In genomic region chr1:38833146-38833545, GRCh38 we compare ENCODE assay signal across 13 cellular contexts. TPM values are rescaled to one million over a fixed set of nuclear protein-coding genes. Genes with fewer than 3 reads are reported as not detected.
"Had no signal": no experiment of that assay in that cellular context is flagged by ENCODE, and none has a peak within 500 bp of the region (broad histone marks: within the 10 kb centered on the region; RNA-seq: fewer than 3 reads in every experiment).

No MANE protein-coding gene starts in this region.

- ATAC-seq: activated naive CD4-positive, alpha-beta T cell treated with anti-CD3 and anti-CD28 coated beads, Interleukin-2, amount 50 U/mL, for 72 hours; left lung; naive thymus-derived CD8-positive, alpha-beta T cell; psoas muscle; right cardiac atrium; stimulated activated naive CD8-positive, alpha-beta T cell treated with anti-CD3 and anti-CD28 coated beads, Interleukin-15, amount 100 ng/mL, for 72 hours had no signal

- DNase-seq: activated CD4-positive, alpha-beta T cell treated with anti-CD3 and anti-CD28 coated beads for 1 hour; activated CD4-positive, alpha-beta T cell treated with anti-CD3 and anti-CD28 coated beads, Interleukin-2, amount 50 U/mL, for 1 hour; activated T-cell treated with anti-CD3 and anti-CD28 coated beads, Interleukin-2, amount 50 U/mL, for 1 hour; cortex of kidney; left lung; naive thymus-derived CD8-positive, alpha-beta T cell; psoas muscle; right cardiac atrium; stimulated activated CD4-positive, alpha-beta T cell treated with anti-CD3 and anti-CD28 coated beads, Interleukin-4, amount 100 ng/mL, for 24 hours; stimulated activated naive CD8-positive, alpha-beta T cell treated with anti-CD3 and anti-CD28 coated beads, Interleukin-15, amount 100 ng/mL, for 72 hours had no signal

- H3K36me3 Mint-ChIP-seq: activated naive CD4-positive, alpha-beta T cell treated with anti-CD3 and anti-CD28 coated beads, Interleukin-2, amount 50 U/mL, for 72 hours; neural progenitor cell had no signal

- H3K4me1 Mint-ChIP-seq: central memory CD8-positive, alpha-beta T cell; stimulated activated naive CD8-positive, alpha-beta T cell treated with anti-CD3 and anti-CD28 coated beads, Interleukin-15, amount 100 ng/mL, for 72 hours had no signal

- H3K9me3 Mint-ChIP-seq: activated naive CD4-positive, alpha-beta T cell treated with anti-CD3 and anti-CD28 coated beads, Interleukin-2, amount 50 U/mL, for 72 hours; central memory CD8-positive, alpha-beta T cell; naive thymus-derived CD8-positive, alpha-beta T cell; neural progenitor cell; stimulated activated naive CD8-positive, alpha-beta T cell treated with anti-CD3 and anti-CD28 coated beads, Interleukin-15, amount 100 ng/mL, for 72 hours had no signal

- H3K27ac Mint-ChIP-seq: activated naive CD4-positive, alpha-beta T cell treated with anti-CD3 and anti-CD28 coated beads, Interleukin-2, amount 50 U/mL, for 72 hours; neural progenitor cell; stimulated activated naive CD8-positive, alpha-beta T cell treated with anti-CD3 and anti-CD28 coated beads, Interleukin-15, amount 100 ng/mL, for 72 hours had no signal

- H3K4me3 Mint-ChIP-seq: central memory CD8-positive, alpha-beta T cell; naive thymus-derived CD8-positive, alpha-beta T cell; neural progenitor cell; stimulated activated naive CD8-positive, alpha-beta T cell treated with anti-CD3 and anti-CD28 coated beads, Interleukin-15, amount 100 ng/mL, for 72 hours had no signal

RNA-seq across cellular contexts. Expression of gene GJA9, which starts 48.2 kb away (rescaled TPM):
- polyA plus RNA-seq: naive thymus-derived CD8-positive, alpha-beta T cell; psoas muscle had no signal
